ENCODE assay signal across 10 cellular contexts in genomic region chr7:150994141-150994837, GRCh38. TPM values are rescaled to one million over a fixed set of nuclear protein-coding genes. Genes with fewer than 3 reads are reported as not detected.
DNase-seq lines count a peak whose midpoint lies in the region; ATAC-seq and TF ChIP-seq lines count a peak whose summit lies in the region.
"Had no signal": no experiment of that assay in that cellular context is flagged by ENCODE, and none has a peak within 500 bp of the region (broad histone marks: within the 10 kb centered on the region; RNA-seq: fewer than 3 reads in every experiment).

No MANE protein-coding gene starts in this region.

- H3F3A ChIP-seq in GM23338 (replicated peaks; ENCODE audit: low read depth) (no peaks in the 10 kb centered on the region), SK-N-SH (replicated peaks; ENCODE audit: insufficient read depth) (no peaks in the 10 kb centered on the region)

- CTCF ChIA-PET in SK-N-SH (lab: Yijun Ruan, JAX): interaction anchor here (0.7 to 7.8 kb wide), 13 partner anchors 9 to 545 kb away, joined by 3 to 205 read pairs (median 4); no protein-coding TSS in a partner anchor

- 57% methylated on average over 13 of the region's 15 CpGs for WGBS in SK-N-SH (ENCODE audit: low lambda C conversion rate)

- TF ChIP-seq EP300 in SK-N-SH (IDR thresholded peaks at IDR 0.05; ENCODE audit: borderline replicate concordance in 1 of 2, low read depth in 1 of 2, low read length in 1 of 2): no peak

- H3K9ac ChIP-seq in SK-N-SH (no peak overlapping the region), rectal smooth muscle tissue (ENCODE audit: low read length) (no peak overlapping the region)

- H3K27me3 Mint-ChIP-seq in GM23338 (ENCODE audit: insufficient read depth, low read depth, poor library complexity): peaks cover 13% of the 10 kb centered on the region

- H3K27ac ChIP-seq in GM23338 (ENCODE audit: low read depth) (no peak overlapping the region), SK-N-SH (ENCODE audit: low read depth in 2 of 2, low read length in 1 of 2) (peak overlapping the region in 1 of 2 experiments; percentile 55; a peak in 1 of 4 replicates), cardiac muscle cell (peak overlapping the region; percentile 90), rectal smooth muscle tissue (ENCODE audit: low read depth, low read length) (no peak overlapping the region)

- no peaks in the 10 kb centered on the region for H3K79me2 ChIP-seq in GM23338 (replicated peaks; ENCODE audit: insufficient read depth)
- H3K79me2 ChIP-seq in SK-N-SH (ENCODE audit: insufficient read depth): no peaks in the 10 kb centered on the region

- peaks cover 25% of the 10 kb centered on the region for H3K9me3 Mint-ChIP-seq in GM23338

- no peak overlapping the region for H3K27ac Mint-ChIP-seq in GM23338

- H3K4me3 Mint-ChIP-seq in GM23338: no peak overlapping the region

- no peaks in the 10 kb centered on the region for H4K20me1 ChIP-seq in GM23338 (replicated peaks; ENCODE audit: insufficient read depth)
- H4K20me1 ChIP-seq in SK-N-SH (ENCODE audit: insufficient read depth): no peaks in the 10 kb centered on the region

- peaks cover 25% of the 10 kb centered on the region for H3K36me3 Mint-ChIP-seq in GM23338 (ENCODE audit: low read depth)

- ATAC-seq in GM23338 (peak; percentile 5), HG02642 (IDR thresholded peaks at IDR 0.05; ENCODE audit: poor library complexity, unreplicated experiment) (no peak)

- peaks cover 11% of the 10 kb centered on the region for H3K4me1 Mint-ChIP-seq in GM23338

- H3K9me2 ChIP-seq in GM23338 (ENCODE audit: insufficient read depth) (no peaks in the 10 kb centered on the region), SK-N-SH (no peaks in the 10 kb centered on the region)

- peaks cover 8% of the 10 kb centered on the region; the same call in 1 of the 2 replicates for H3K4me1 ChIP-seq in GM23338 (ENCODE audit: insufficient read depth)
- H3K4me1 ChIP-seq in SK-N-SH (ENCODE audit: control insufficient read depth in 1 of 2, insufficient read depth in 2 of 2, low read depth in 1 of 2, low read length in 1 of 2): peaks cover 0 to 21% of the 10 kb centered on the region in 2 experiments; a peak in 2 of 4 replicates
- peaks cover 31% of the 10 kb centered on the region for H3K4me1 ChIP-seq in cardiac muscle cell (ENCODE audit: low read depth)
- H3K4me1 ChIP-seq in rectal smooth muscle tissue (ENCODE audit: control insufficient read depth, insufficient read depth, low read length): no peaks in the 10 kb centered on the region

- DNase-seq in GM23338 (ENCODE audit: low spot score) (peak; percentile 18), SK-N-SH (peak; percentile 83), cardiac muscle cell (ENCODE audit: low read depth in 1 of 2, low spot score in 1 of 2) (peak; percentile 65 to 89), occipital lobe (lab: John Stamatoyannopoulos, UW) (no peak), HPDE6-E6E7 (ENCODE audit: extremely low spot score) (no peak), NCI-H1417 (lab: John Stamatoyannopoulos, UW) (no peak)
- DNase-seq: SHP77 treated with DMSO at 0.1 percent for 48 hours had no signal

- H3K36me3 ChIP-seq in GM23338 (ENCODE audit: insufficient read depth) (no peaks in the 10 kb centered on the region), SK-N-SH (replicated peaks in 1 of 2; ENCODE audit: control insufficient read depth in 1 of 2, insufficient read depth in 2 of 2, low read length in 1 of 2) (no peaks in the 10 kb centered on the region), cardiac muscle cell (no peaks in the 10 kb centered on the region), rectal smooth muscle tissue (ENCODE audit: control insufficient read depth, insufficient read depth, low read length) (no peaks in the 10 kb centered on the region)

- H3K27me3 ChIP-seq in GM23338 (ENCODE audit: insufficient read depth) (no peaks in the 10 kb centered on the region), SK-N-SH (ENCODE audit: insufficient read depth) (peaks cover 2% of the 10 kb centered on the region; the same call in 1 of the 2 replicates), cardiac muscle cell (no peaks in the 10 kb centered on the region), rectal smooth muscle tissue (ENCODE audit: control insufficient read depth, insufficient read depth, low read length) (peaks cover 2% of the 10 kb centered on the region)

- no peaks in the 10 kb centered on the region for H3K9me3 ChIP-seq in SK-N-SH
- no peaks in the 10 kb centered on the region for H3K9me3 ChIP-seq in cardiac muscle cell (ENCODE audit: low read depth)

- H3K4me3 ChIP-seq in GM23338 (no peak overlapping the region), SK-N-SH (ENCODE audit: low read depth in 2 of 2, low read length in 1 of 2) (no peak overlapping the region), cardiac muscle cell (no peak overlapping the region), rectal smooth muscle tissue (ENCODE audit: low read length) (peak overlapping the region; percentile 27)

- TF ChIP-seq CTCF in GM23338 (conservative IDR thresholded peaks at IDR 0.05; ENCODE audit: low read depth in 2 of 2) (no peak), SK-N-SH (IDR thresholded peaks at IDR 0.05) (no peak), cardiac muscle cell (IDR thresholded peaks at IDR 0.05; ENCODE audit: low read depth, low read length) (no peak)

- no peak overlapping the region for H2AFZ ChIP-seq in GM23338
- no peak overlapping the region for H2AFZ ChIP-seq in SK-N-SH (ENCODE audit: low read depth)

- TF ChIP-seq RAD21 in SK-N-SH (IDR thresholded peaks at IDR 0.05; ENCODE audit: low read length): no peak

- H3K4me2 ChIP-seq in GM23338 (no peak overlapping the region), SK-N-SH (no peak overlapping the region)

- POLR2A ChIA-PET in SK-N-SH (lab: Yijun Ruan, JAX): interaction anchor here (1.1 to 1.9 kb wide), 3 partner anchors 15 to 20 kb away, joined by 4 to 6 read pairs (median 5); no protein-coding TSS in a partner anchor

TF ChIP-seq in GM23338, 12 proteins besides CTCF, POLR2A, EP300 and RAD21 (continues in another document):
- no peak for TF ChIP-seq CREB1 (CRISPR knock-in tag; IDR thresholded peaks at IDR 0.05; ENCODE audit: low read depth)
- TF ChIP-seq EZH2 (IDR thresholded peaks at IDR 0.05; ENCODE audit: low read depth, unreplicated experiment): no peak
- TF ChIP-seq ZNF114 (CRISPR knock-in tag; IDR thresholded peaks at IDR 0.05): no peak
- TF ChIP-seq NANOG (IDR thresholded peaks at IDR 0.05; ENCODE audit: borderline replicate concordance): no peak
- TF ChIP-seq STAT1 (IDR thresholded peaks at IDR 0.05; ENCODE audit: unreplicated experiment): no peak

RNA-seq across cellular contexts. Expression of gene NOS3, which starts 3.5 kb away (rescaled TPM):
- 6.1 and 13.3 TPM in 2 replicates for total RNA-seq in GM23338 (2014; rRNA removed; shearing (Covaris generic))
- polyA plus RNA-seq in GM23338 (2016; fragmentation: Nextera tagmentation; extraction: Ambion mirVana) (2.6 and 3.1 TPM in 2 replicates), SK-N-SH (2012; rRNA removed) (0.15 and 0.41 TPM in 2 replicates), cardiac muscle cell (13.1 and 16.3 TPM in 2 replicates)
- 0.01 and 0.24 TPM in 2 replicates for polyA plus RNA-seq in SK-N-SH (2012; cell fraction: cytosol; rRNA removed)
- polyA plus RNA-seq in SK-N-SH (2012; cell fraction: nucleus; rRNA removed): 0.09 and 0.13 TPM in 2 replicates
- total RNA-seq in cardiac muscle cell (19.7 and 20.3 TPM in 2 replicates), occipital lobe (0.78 TPM)
- total RNA-seq: LHCN-M2 had no signal

RNA-seq across cellular contexts. Expression of gene KCNH2, which starts 16.2 kb away (rescaled TPM):
- 11.3 and 14.7 TPM in 2 replicates for total RNA-seq in GM23338 (2014; rRNA removed; shearing (Covaris generic))
- polyA plus RNA-seq in GM23338 (2016; fragmentation: Nextera tagmentation; extraction: Ambion mirVana) (2.6 and 2.9 TPM in 2 replicates), SK-N-SH (2012; rRNA removed) (2.2 and 6.4 TPM in 2 replicates), cardiac muscle cell (48.0 and 64.2 TPM in 2 replicates)
- 2.8 and 8.3 TPM in 2 replicates for polyA plus RNA-seq in SK-N-SH (2012; cell fraction: cytosol; rRNA removed)
- polyA plus RNA-seq in SK-N-SH (2012; cell fraction: nucleus; rRNA removed): 4.1 and 6.1 TPM in 2 replicates
- total RNA-seq in cardiac muscle cell (91.5 and 110 TPM in 2 replicates), occipital lobe (8.0 TPM)

RNA-seq across cellular contexts. Expression of gene ATG9B, which starts 30.0 kb away (rescaled TPM):
- 1.2 and 2.2 TPM in 2 replicates for total RNA-seq in GM23338 (2014; rRNA removed; shearing (Covaris generic))
- polyA plus RNA-seq in GM23338 (2016; fragmentation: Nextera tagmentation; extraction: Ambion mirVana) (3.2 and 3.4 TPM in 2 replicates), SK-N-SH (2012; rRNA removed) (0.52 and 0.67 TPM in 2 replicates), cardiac muscle cell (13.0 and 22.7 TPM in 2 replicates)
- 0.27 and 0.37 TPM in 2 replicates for polyA plus RNA-seq in SK-N-SH (2012; cell fraction: cytosol; rRNA removed)
- polyA plus RNA-seq in SK-N-SH (2012; cell fraction: nucleus; rRNA removed): 3.1 and 3.4 TPM in 2 replicates
- total RNA-seq in cardiac muscle cell (7.1 and 8.4 TPM in 2 replicates), occipital lobe (1.9 TPM)

RNA-seq across cellular contexts. Expression of gene ABCB8, which starts 34.0 kb away (rescaled TPM):
- 27.1 and 41.1 TPM in 2 replicates for total RNA-seq in GM23338 (2014; rRNA removed; shearing (Covaris generic))
- polyA plus RNA-seq in GM23338 (2016; fragmentation: Nextera tagmentation; extraction: Ambion mirVana) (11.4 and 13.1 TPM in 2 replicates), SK-N-SH (2012; rRNA removed) (36.0 and 38.3 TPM in 2 replicates), cardiac muscle cell (18.4 and 20.4 TPM in 2 replicates)
- 7.9 and 16.1 TPM in 2 replicates for polyA plus RNA-seq in SK-N-SH (2012; cell fraction: cytosol; rRNA removed)
- 145 and 146 TPM in 2 replicates for polyA plus RNA-seq in SK-N-SH (2012; cell fraction: nucleus; rRNA removed)
- total RNA-seq in cardiac muscle cell (27.2 and 29.2 TPM in 2 replicates), occipital lobe (24.3 TPM)

RNA-seq across cellular contexts. Expression of gene ASIC3, which starts 54.0 kb away (rescaled TPM):
- 0.54 and 0.90 TPM in 2 replicates for total RNA-seq in GM23338 (2014; rRNA removed; shearing (Covaris generic))
- polyA plus RNA-seq in GM23338 (2016; fragmentation: Nextera tagmentation; extraction: Ambion mirVana) (0.87 and 1.4 TPM in 2 replicates), SK-N-SH (2012; rRNA removed) (4.0 and 4.5 TPM in 2 replicates), cardiac muscle cell (5.2 and 6.8 TPM in 2 replicates)
- polyA plus RNA-seq in SK-N-SH (2012; cell fraction: cytosol; rRNA removed): 0.72 and 0.77 TPM in 2 replicates
- 39.2 and 57.2 TPM in 2 replicates for polyA plus RNA-seq in SK-N-SH (2012; cell fraction: nucleus; rRNA removed)
- total RNA-seq in cardiac muscle cell (9.0 and 9.8 TPM in 2 replicates), occipital lobe (0.62 TPM)

Comparison
In these comparisons a context has a peak if more than half of its experiments do, and no peak if none do; other contexts are left out.
1. DNase-seq: peak in GM23338 (single experiment), SK-N-SH (single experiment) and cardiac muscle cell (2 of 2); none in occipital lobe (single experiment), HPDE6-E6E7 (single experiment) and NCI-H1417 (0 of 3).